Comparison of ENCODE assay signal across 1 cellular context in genomic region chr2:96325884-96326255, GRCh38.
TF ChIP-seq lines count a peak whose summit lies in the region.

No MANE protein-coding gene starts in this region.

TF ChIP-seq in endothelial cell of umbilical vein, 7 proteins besides CTCF, POLR2A, EP300 and RAD21:
- TF ChIP-seq MYC (IDR thresholded peaks at IDR 0.05; ENCODE audit: low read depth, low read length) (no peak), EZH2 (IDR thresholded peaks at IDR 0.05; ENCODE audit: borderline replicate concordance, low read depth, low read length, severe bottlenecking) (no peak), JUN (IDR thresholded peaks at IDR 0.05; ENCODE audit: borderline replicate concordance, insufficient read depth, insufficient read length, low read depth) (no peak), POLR2AphosphoS5 (IDR thresholded peaks at IDR 0.05; ENCODE audit: insufficient read depth, low read depth, low read length) (no peak), GATA2 (IDR thresholded peaks at IDR 0.05; ENCODE audit: insufficient read depth, insufficient read length, low read depth, low read length) (no peak), FOS (IDR thresholded peaks at IDR 0.05; ENCODE audit: borderline replicate concordance, insufficient read depth, low read length) (no peak), MAX (IDR thresholded peaks at IDR 0.05; ENCODE audit: insufficient read depth, insufficient read length) (no peak)
